In the genomic region with DNA sequence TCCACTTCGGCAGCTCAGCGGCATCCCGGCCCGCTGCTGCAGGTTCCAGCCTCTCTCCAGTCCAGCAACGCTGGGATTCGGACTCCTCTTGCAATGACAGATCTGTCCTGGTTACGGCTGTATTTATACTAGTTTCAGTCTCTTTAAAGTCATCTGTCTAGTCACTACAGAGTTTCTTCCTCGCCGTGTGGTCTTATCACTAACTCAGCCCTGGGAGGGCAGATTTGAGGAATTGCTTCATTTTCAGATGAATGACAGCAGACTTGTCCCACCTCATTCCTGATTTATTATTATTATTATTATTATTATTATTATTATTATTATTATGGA, we compare ENCODE assay signal across 8 cellular contexts. TPM values are rescaled to one million over a fixed set of nuclear protein-coding genes. Genes with fewer than 3 reads are reported as not detected.
A peak's percentile ranks its signal among the peaks of the same experiment; 100 is the strongest.
DNase-seq lines count a peak whose midpoint lies in the region; ATAC-seq and TF ChIP-seq lines count a peak whose summit lies in the region.

No MANE protein-coding gene starts in this region.

- peak overlapping the region; percentile 95 for H3K4me2 ChIP-seq in parathyroid adenoma (ENCODE audit: low read length)

- H3K9ac ChIP-seq in ES-I3 (ENCODE audit: low read depth, low read length) (peak overlapping the region; percentile 77; the same call in 1 of the 2 replicates), parathyroid adenoma (no peak overlapping the region)

- DNase-seq in OCI-M1 (lab: John Stamatoyannopoulos, UW) (peak; percentile 34), epithelial cell of proximal tubule (ENCODE audit: low read depth) (no peak), islet precursor cell (no peak), GOT3 (lab: John Stamatoyannopoulos, UW) (no peak)
- DNase-seq in central memory CD4-positive, alpha-beta T cell, result no peak

- no peaks in the 10 kb centered on the region for H3K27me3 ChIP-seq in parathyroid adenoma (ENCODE audit: control insufficient read depth, insufficient read depth, low read length)

- TF ChIP-seq CTCF in epithelial cell of proximal tubule (conservative IDR thresholded peaks at IDR 0.05; ENCODE audit: low read depth, low read length), result no peak
- TF ChIP-seq CTCF in parathyroid adenoma (IDR thresholded peaks at IDR 0.05), result no peak

- H3K4me1 ChIP-seq in ES-I3 (ENCODE audit: insufficient read depth, low read length) (no peaks in the 10 kb centered on the region), parathyroid adenoma (no peaks in the 10 kb centered on the region)

- H3K9me3 ChIP-seq in ES-I3 (ENCODE audit: control insufficient read depth, insufficient read depth, low read length), result no peaks in the 10 kb centered on the region
- no peaks in the 10 kb centered on the region for H3K9me3 ChIP-seq in parathyroid adenoma (ENCODE audit: control insufficient read depth, low read length)

- peak overlapping the region; percentile 90 for H2AFZ ChIP-seq in parathyroid adenoma

- no peak for ATAC-seq in HG02840 (IDR thresholded peaks at IDR 0.05; ENCODE audit: low FRiP score, unreplicated experiment)

- H3K36me3 ChIP-seq in ES-I3 (ENCODE audit: insufficient read depth, low read length) (no peaks in the 10 kb centered on the region), parathyroid adenoma (ENCODE audit: control insufficient read depth, insufficient read depth, low read length) (no peaks in the 10 kb centered on the region)

- no peak overlapping the region for H3K27ac ChIP-seq in parathyroid adenoma

- H3K79me2 ChIP-seq in parathyroid adenoma, result peaks cover 5% of the 10 kb centered on the region

- H3K4me3 ChIP-seq in epithelial cell of proximal tubule (ENCODE audit: low read depth, low read length) (peak overlapping the region; percentile 83), parathyroid adenoma (ENCODE audit: low read depth, low read length) (peak overlapping the region; percentile 66)

RNA-seq across cellular contexts. Expression of gene KLHL29, which starts 2.2 kb away (rescaled TPM):
- 7.7 and 12.0 TPM in 2 replicates for total RNA-seq in epithelial cell of proximal tubule
